ENCODE assay signal across 8 cellular contexts in the genomic region with DNA sequence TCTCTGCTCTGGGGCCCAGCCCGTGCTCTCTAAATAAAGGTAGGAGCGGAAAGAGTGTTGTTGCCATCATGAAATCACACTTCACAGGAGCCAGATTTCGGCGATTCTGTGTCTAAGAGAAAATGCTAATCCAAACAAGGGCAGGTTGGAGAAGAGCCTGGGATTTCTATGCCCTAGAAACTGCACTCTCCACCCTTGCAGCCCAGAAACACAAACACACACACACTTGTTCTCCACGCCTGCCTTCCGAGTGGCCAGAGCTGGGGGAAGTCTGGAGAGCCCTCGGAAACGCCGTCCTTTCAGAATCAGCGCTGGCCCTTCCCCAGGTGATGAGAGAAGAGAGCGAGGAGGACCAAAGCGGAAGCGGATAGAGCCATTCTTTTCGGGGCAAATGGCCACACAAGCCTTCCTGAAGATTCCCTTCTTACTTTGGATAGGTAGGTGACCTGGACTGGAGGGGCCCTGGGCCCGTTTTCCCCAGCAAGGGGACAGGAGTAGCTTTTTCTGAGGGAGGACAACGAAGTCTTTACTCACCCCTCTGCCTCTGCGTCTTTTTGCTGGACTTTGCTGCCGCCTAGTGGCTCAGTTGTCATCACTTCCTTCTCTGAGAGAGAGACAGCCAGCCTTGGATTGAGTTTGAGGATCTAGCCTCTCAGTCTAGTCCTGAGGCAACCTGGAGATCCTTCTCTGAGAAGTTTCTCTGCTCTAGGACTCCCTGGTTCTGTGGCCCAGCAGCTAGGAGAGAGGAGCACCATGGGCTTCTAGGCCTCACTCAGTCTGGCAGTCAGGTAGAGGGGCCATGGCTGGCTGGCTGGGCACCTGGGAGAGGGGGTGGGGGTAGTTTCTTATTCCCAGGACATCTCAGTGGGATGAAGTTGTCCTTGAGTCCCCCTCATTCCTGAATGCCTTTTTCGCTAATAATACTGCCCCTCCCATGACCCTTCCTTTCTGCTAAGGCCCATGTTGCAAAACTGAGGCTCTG. TPM values are rescaled to one million over a fixed set of nuclear protein-coding genes. Genes with fewer than 3 reads are reported as not detected.
DNase-seq lines count a peak whose midpoint lies in the region; ATAC-seq, FAIRE-seq and TF ChIP-seq lines count a peak whose summit lies in the region.

No MANE protein-coding gene starts in this region.

- TF ChIP-seq CTCF in D721Med (IDR thresholded peaks at IDR 0.05; ENCODE audit: insufficient read depth, missing control alignments) (peak; percentile 97), retinal pigment epithelial cell (conservative IDR thresholded peaks at IDR 0.05; ENCODE audit: low read depth, low read length) (peak; percentile 94)

- intact Hi-C loops in aorta (cut with DNase I): loop anchor here (2.0 to 5.0 kb wide), 3 partner anchors 37 to 414 kb away; partner anchors contain the start of genes MYO9A (in 1 of the 2) and SENP8 (in 1 of the 2)

- FAIRE-seq in D721Med (lab: Jason Lieb, UNC): peak; percentile 90

- no peaks in the 10 kb centered on the region for H3K4me1 ChIP-seq in aorta (ENCODE audit: control insufficient read depth in 1 of 2, insufficient read depth in 2 of 2, low read length in 2 of 2)

- H3K9me3 ChIP-seq in aorta (ENCODE audit: control insufficient read depth, low read length): no peaks in the 10 kb centered on the region

- peak; percentile 92 for ATAC-seq in aorta (ENCODE audit: low FRiP score)

- H3K27ac ChIP-seq in aorta (ENCODE audit: low read depth in 1 of 2, low read length in 2 of 2): peak overlapping the region in 1 of 2 donors; percentile 88

- H3K4me3 ChIP-seq in retinal pigment epithelial cell (ENCODE audit: low read length): peak overlapping the region; percentile 56
- H3K4me3 ChIP-seq in aorta (ENCODE audit: low read length in 2 of 2): peak overlapping the region; percentile 47 to 54

- H3K36me3 ChIP-seq in aorta (ENCODE audit: control insufficient read depth in 1 of 2, insufficient read depth in 2 of 2, low read length in 1 of 2): no peaks in the 10 kb centered on the region

- DNase-seq in D721Med (ENCODE audit: insufficient read length, low spot score): peak; percentile 47
- peak; percentile 70 for DNase-seq in HCEC 1CT
- peak; percentile 72 for DNase-seq in NCI-H146 treated with DMSO at 0.1 percent for 48 hours (lab: John Stamatoyannopoulos, UW; ENCODE audit: unreplicated experiment)
- peak; percentile 79 for DNase-seq in T-helper 9 cell
- DNase-seq in astrocyte of the hippocampus (ENCODE audit: low read depth, low spot score): peak; percentile 92
- DNase-seq in hippocampal formation (lab: John Stamatoyannopoulos, UW): peak; percentile 80 to 81
- DNase-seq in retinal pigment epithelial cell (ENCODE audit: low read depth): peak; percentile 46
- DNase-seq in aorta: peak; percentile 91 to 95

- H3K27me3 ChIP-seq in aorta (ENCODE audit: control insufficient read depth in 1 of 2, insufficient read depth in 2 of 2, low read length in 1 of 2): no peaks in the 10 kb centered on the region

- 1 to 2% methylated on average over 19 of the region's 19 CpGs for WGBS in aorta, 2 donors

RNA-seq across cellular contexts. Expression of gene SENP8, which starts 37.7 kb away (rescaled TPM):
- total RNA-seq in aorta: 1 to 10 TPM; 1.5 to 1.8 TPM
- 1 to 10 TPM in 1 of 2 donors, under 1 TPM in 1; 0.46 to 1.3 TPM for polyA plus RNA-seq in aorta

RNA-seq across cellular contexts. Expression of gene MYO9A, which starts 38.0 kb away (rescaled TPM):
- total RNA-seq in aorta: 10 to 100 TPM; 79.3 to 93.7 TPM
- 1 to 10 TPM; 4.9 to 9.0 TPM for polyA plus RNA-seq in aorta

RNA-seq across cellular contexts. Expression of gene GRAMD2A, which starts 41.7 kb away (rescaled TPM):
- total RNA-seq in aorta: 1 to 10 TPM in 1 of 2 donors, under 1 TPM in 1; 0.91 to 1.5 TPM
- under 1 TPM; 0.13 to 0.20 TPM for polyA plus RNA-seq in aorta
